ENCODE assay signal across 9 cellular contexts in the genomic region with DNA sequence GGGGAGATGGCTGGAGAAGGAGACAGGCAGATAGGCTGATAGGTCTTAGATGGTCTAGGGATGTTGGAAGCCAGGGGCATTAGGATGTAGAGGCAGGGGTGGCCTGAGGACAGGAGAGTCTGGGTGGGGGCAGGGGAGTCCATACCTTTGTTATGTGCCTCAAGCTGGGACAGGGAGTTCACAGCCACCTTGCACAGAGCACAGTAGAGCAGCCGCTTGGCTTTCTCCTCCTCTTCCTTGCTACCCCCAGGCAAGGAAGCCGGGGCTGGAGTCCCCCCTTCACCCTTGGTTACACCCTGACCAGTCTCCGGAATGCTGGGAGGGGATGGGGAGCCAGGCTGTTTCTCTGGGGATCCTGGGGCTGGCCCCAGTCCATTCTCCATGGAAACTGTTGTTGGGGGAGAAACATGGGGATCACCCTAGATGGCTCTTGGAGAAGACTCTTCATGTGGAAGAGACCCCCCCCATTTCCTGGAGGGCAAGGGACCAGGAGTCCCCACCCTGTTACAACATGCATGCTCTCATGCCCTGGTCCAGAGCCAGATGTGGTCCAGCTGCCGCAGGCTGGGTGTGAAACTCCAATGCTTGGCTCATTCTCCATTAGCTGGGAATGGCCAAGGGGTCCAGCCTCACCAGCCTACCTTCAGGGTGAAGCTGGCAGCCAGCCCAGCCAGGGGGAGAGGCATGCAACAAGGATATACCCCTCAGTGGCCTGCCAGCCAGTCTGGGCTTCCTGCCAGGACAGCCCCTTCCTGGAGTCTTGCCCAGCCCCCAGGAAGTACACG. TPM values are rescaled to one million over a fixed set of nuclear protein-coding genes. Genes with fewer than 3 reads are reported as not detected.
A peak's percentile ranks its signal among the peaks of the same experiment; 100 is the strongest.
DNase-seq lines count a peak whose midpoint lies in the region; ATAC-seq and TF ChIP-seq lines count a peak whose summit lies in the region.
"Had no signal": no experiment of that assay in that cellular context is flagged by ENCODE, and none has a peak within 500 bp of the region (broad histone marks: within the 10 kb centered on the region; RNA-seq: fewer than 3 reads in every experiment).

No MANE protein-coding gene starts in this region.

- TF ChIP-seq CTCF in RWPE2 (IDR thresholded peaks at IDR 0.05; ENCODE audit: poor library complexity, severe bottlenecking) (no peak), cardiac muscle cell (IDR thresholded peaks at IDR 0.05; ENCODE audit: low read depth, low read length) (no peak)

- TF ChIP-seq POLR2A in erythroblast (IDR thresholded peaks at IDR 0.05; ENCODE audit: low read length): no peak

- H3K27ac Mint-ChIP-seq in stimulated activated memory B cell treated with anti-CD40 and anti-IgM and Interleukin-4, amounts not matched to agents 10 μg/mL and 1 μg/mL and 100 μg/mL, for 72 hours: peak overlapping the region; percentile 19
- H3K27ac Mint-ChIP-seq in activated naive CD4-positive, alpha-beta T cell treated with anti-CD3 and anti-CD28 coated beads for 36 hours: no peak overlapping the region

- DNase-seq in HT1080 (ENCODE audit: low read depth): peak; percentile 34
- DNase-seq in RWPE2 (ENCODE audit: low spot score): no peak
- peak in 1 of 2 donors; percentile 67 for DNase-seq in cardiac muscle cell (ENCODE audit: low read depth in 1 of 2, low spot score in 1 of 2)
- no peak for DNase-seq in activated naive CD4-positive, alpha-beta T cell treated with anti-CD3 and anti-CD28 coated beads for 36 hours
- DNase-seq in erythroblast (lab: John Stamatoyannopoulos, UW): no peak
- DNase-seq in effector CD4-positive, alpha-beta T cell: no peak
- DNase-seq in globus pallidus (ENCODE audit: low spot score): no peak
- DNase-seq: stimulated activated CD4-positive, alpha-beta T cell treated with anti-CD3 and anti-CD28 coated beads, Interleukin-1b, Interleukin-23, amount 100 ng/mL, for 48 hours had no signal

- no peaks in the 10 kb centered on the region for H3K36me3 Mint-ChIP-seq in stimulated activated memory B cell treated with anti-CD40 and anti-IgM and Interleukin-4, amounts not matched to agents 10 μg/mL and 1 μg/mL and 100 μg/mL, for 72 hours
- no peaks in the 10 kb centered on the region for H3K36me3 Mint-ChIP-seq in activated naive CD4-positive, alpha-beta T cell treated with anti-CD3 and anti-CD28 coated beads for 36 hours (ENCODE audit: low read depth)

- H3K9me3 Mint-ChIP-seq in stimulated activated memory B cell treated with anti-CD40 and anti-IgM and Interleukin-4, amounts not matched to agents 10 μg/mL and 1 μg/mL and 100 μg/mL, for 72 hours: no peaks in the 10 kb centered on the region
- no peaks in the 10 kb centered on the region for H3K9me3 Mint-ChIP-seq in activated naive CD4-positive, alpha-beta T cell treated with anti-CD3 and anti-CD28 coated beads for 36 hours

- H3K4me3 ChIP-seq in RWPE2 (ENCODE audit: severe bottlenecking) (no peak overlapping the region), cardiac muscle cell (no peak overlapping the region)

- H3K27ac ChIP-seq in RWPE2 (ENCODE audit: poor library complexity, severe bottlenecking) (peak overlapping the region; percentile 54), cardiac muscle cell (peak overlapping the region; percentile 44)

- CTCF ChIA-PET in activated naive CD4-positive, alpha-beta T cell treated with anti-CD3 and anti-CD28 coated beads for 36 hours (lab: Charles Lee): interaction anchor here (0.9 to 2.5 kb wide), 13 partner anchors 8 to 170 kb away, joined by 3 to 18 read pairs (median 6); no protein-coding TSS in a partner anchor

- H3K4me1 ChIP-seq in RWPE2 (ENCODE audit: insufficient read depth, poor library complexity, severe bottlenecking): peaks cover 35% of the 10 kb centered on the region
- peaks cover 24% of the 10 kb centered on the region for H3K4me1 ChIP-seq in cardiac muscle cell (ENCODE audit: low read depth)

- H3K27me3 ChIP-seq in RWPE2 (ENCODE audit: insufficient read depth, poor library complexity, severe bottlenecking) (no peaks in the 10 kb centered on the region), cardiac muscle cell (no peaks in the 10 kb centered on the region)

- intact Hi-C loops in activated naive CD4-positive, alpha-beta T cell treated with anti-CD3 and anti-CD28 coated beads for 36 hours (cut with micrococcal nuclease): no loop called here

- peaks cover 23% of the 10 kb centered on the region for H3K4me1 Mint-ChIP-seq in stimulated activated memory B cell treated with anti-CD40 and anti-IgM and Interleukin-4, amounts not matched to agents 10 μg/mL and 1 μg/mL and 100 μg/mL, for 72 hours
- H3K4me1 Mint-ChIP-seq in activated naive CD4-positive, alpha-beta T cell treated with anti-CD3 and anti-CD28 coated beads for 36 hours (ENCODE audit: low read depth): peaks cover 29% of the 10 kb centered on the region

- peaks cover 43% of the 10 kb centered on the region for H3K36me3 ChIP-seq in RWPE2 (ENCODE audit: low read depth)
- no peaks in the 10 kb centered on the region for H3K36me3 ChIP-seq in cardiac muscle cell

- no peaks in the 10 kb centered on the region for H3K27me3 Mint-ChIP-seq in stimulated activated memory B cell treated with anti-CD40 and anti-IgM and Interleukin-4, amounts not matched to agents 10 μg/mL and 1 μg/mL and 100 μg/mL, for 72 hours
- no peaks in the 10 kb centered on the region for H3K27me3 Mint-ChIP-seq in activated naive CD4-positive, alpha-beta T cell treated with anti-CD3 and anti-CD28 coated beads for 36 hours (ENCODE audit: low read depth)

- ATAC-seq in RWPE2 (ENCODE audit: low read depth): peak; percentile 3; the same call in 2 of the 3 replicates
- ATAC-seq in stimulated activated memory B cell treated with anti-CD40 and anti-IgM and Interleukin-4, amounts not matched to agents 10 μg/mL and 1 μg/mL and 100 μg/mL, for 72 hours: no peak

- no peaks in the 10 kb centered on the region for H3K9me3 ChIP-seq in RWPE2 (ENCODE audit: severe bottlenecking)
- no peaks in the 10 kb centered on the region for H3K9me3 ChIP-seq in cardiac muscle cell (ENCODE audit: low read depth)

- no peak overlapping the region for H3K4me3 Mint-ChIP-seq in stimulated activated memory B cell treated with anti-CD40 and anti-IgM and Interleukin-4, amounts not matched to agents 10 μg/mL and 1 μg/mL and 100 μg/mL, for 72 hours
- no peak overlapping the region for H3K4me3 Mint-ChIP-seq in activated naive CD4-positive, alpha-beta T cell treated with anti-CD3 and anti-CD28 coated beads for 36 hours

RNA-seq across cellular contexts. Expression of a gene that starts 7.2 kb away (rescaled TPM):
- total RNA-seq in HT1080 (2014; rRNA removed; shearing (Covaris generic)): not detected in 2 replicates
- polyA plus RNA-seq in HT1080 (2015; cell fraction: cytosol; rRNA removed): 0.06 and 0.08 TPM in 2 replicates
- polyA plus RNA-seq in HT1080 (2015; cell fraction: nucleus; rRNA removed): 0.07 and 0.26 TPM in 2 replicates
- total RNA-seq in cardiac muscle cell: 0.09 TPM in 1 of 2 replicates, not detected in the other
- polyA plus RNA-seq in cardiac muscle cell: not detected in 2 replicates
- 1 to 10 TPM; 1.2 TPM for total RNA-seq in activated naive CD4-positive, alpha-beta T cell treated with anti-CD3 and anti-CD28 coated beads for 36 hours

RNA-seq across cellular contexts. Expression of a gene that starts 13.0 kb away (rescaled TPM):
- 4.0 and 5.4 TPM in 2 replicates for total RNA-seq in HT1080 (2014; rRNA removed; shearing (Covaris generic))
- polyA plus RNA-seq in HT1080 (2015; cell fraction: cytosol; rRNA removed): 15.3 and 17.6 TPM in 2 replicates
- 6.4 and 7.9 TPM in 2 replicates for polyA plus RNA-seq in HT1080 (2015; cell fraction: nucleus; rRNA removed)
- total RNA-seq in cardiac muscle cell: 13.0 and 20.0 TPM in 2 replicates
- polyA plus RNA-seq in cardiac muscle cell: 13.4 and 16.0 TPM in 2 replicates
- 1 to 10 TPM in 1 of 2 experiments, under 1 TPM in 1; 0.93 to 1.1 TPM for total RNA-seq in activated naive CD4-positive, alpha-beta T cell treated with anti-CD3 and anti-CD28 coated beads for 36 hours

RNA-seq across cellular contexts. Expression of a gene that starts 46.6 kb away (rescaled TPM):
- total RNA-seq in HT1080 (2014; rRNA removed; shearing (Covaris generic)): 83.5 and 96.9 TPM in 2 replicates
- 137 and 144 TPM in 2 replicates for polyA plus RNA-seq in HT1080 (2015; cell fraction: cytosol; rRNA removed)
- 75.4 and 79.1 TPM in 2 replicates for polyA plus RNA-seq in HT1080 (2015; cell fraction: nucleus; rRNA removed)
- total RNA-seq in cardiac muscle cell: 131 and 152 TPM in 2 replicates
- 213 and 233 TPM in 2 replicates for polyA plus RNA-seq in cardiac muscle cell
- total RNA-seq in activated naive CD4-positive, alpha-beta T cell treated with anti-CD3 and anti-CD28 coated beads for 36 hours: 100 to 1,000 TPM in 1 of 2 experiments, 10 to 100 TPM in 1; 98.0 to 105 TPM

RNA-seq across cellular contexts. Expression of a gene that starts 47.5 kb away (rescaled TPM):
- total RNA-seq in HT1080 (2014; rRNA removed; shearing (Covaris generic)): 150 and 163 TPM in 2 replicates
- polyA plus RNA-seq in HT1080 (2015; cell fraction: cytosol; rRNA removed): 230 and 231 TPM in 2 replicates
- 490 and 542 TPM in 2 replicates for polyA plus RNA-seq in HT1080 (2015; cell fraction: nucleus; rRNA removed)
- 45.9 and 55.8 TPM in 2 replicates for total RNA-seq in cardiac muscle cell
- polyA plus RNA-seq in cardiac muscle cell: 52.6 and 53.2 TPM in 2 replicates
- 10 to 100 TPM; 17.9 to 18.4 TPM for total RNA-seq in activated naive CD4-positive, alpha-beta T cell treated with anti-CD3 and anti-CD28 coated beads for 36 hours
